In the genomic region with DNA sequence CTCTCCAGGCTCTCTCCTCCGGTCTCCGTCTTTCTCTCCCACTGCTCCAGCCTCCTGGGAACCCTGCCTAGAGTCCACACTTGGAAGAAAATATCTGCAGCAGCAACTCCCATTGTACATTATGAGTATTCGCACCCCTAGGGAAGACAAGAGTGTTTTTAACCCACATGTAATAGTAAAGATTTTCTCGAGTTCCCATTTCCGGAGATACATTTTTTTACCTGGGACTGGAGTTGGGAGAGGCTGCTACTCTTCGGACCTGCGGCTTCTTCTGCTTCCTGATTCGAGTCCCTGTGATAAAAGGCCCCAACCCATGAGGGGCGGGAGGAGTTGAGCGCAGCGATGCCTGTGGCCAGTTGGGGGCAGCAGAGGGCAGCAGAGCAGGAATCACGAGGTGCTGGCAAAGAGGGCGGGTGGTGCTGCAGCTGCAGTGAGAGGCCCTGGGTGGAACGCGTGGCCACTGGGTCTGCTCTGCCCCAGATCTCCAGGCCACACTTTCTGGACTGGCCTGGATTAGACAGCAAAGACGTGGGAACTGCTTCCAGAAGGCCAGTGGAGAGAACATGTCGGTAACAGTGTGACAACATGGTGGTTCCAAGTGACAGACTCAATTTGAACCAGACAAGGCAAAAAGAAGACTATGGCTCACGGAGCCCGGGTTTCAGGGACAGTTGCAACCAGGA, we compare ENCODE assay signal across 8 cellular contexts.
DNase-seq lines count a peak whose midpoint lies in the region; ATAC-seq and TF ChIP-seq lines count a peak whose summit lies in the region.

No MANE protein-coding gene starts in this region.

- H3K9me2 ChIP-seq in DOHH2 (replicated peaks; ENCODE audit: control insufficient read depth, low read length), result no peaks in the 10 kb centered on the region

- no peaks in the 10 kb centered on the region for H3K79me2 ChIP-seq in DOHH2 (ENCODE audit: control insufficient read depth, low read length)

- peak; percentile 63 for DNase-seq in Jurkat, Clone E6-1 (ENCODE audit: low read depth, low spot score)
- DNase-seq in NOMO-1 treated with dmso at 0.1 percent for 144 hours (lab: John Stamatoyannopoulos, UW; ENCODE audit: unreplicated experiment), result peak; percentile 68
- DNase-seq in activated T-cell treated with anti-CD3 and anti-CD28 coated beads for 4 hours, result peak; percentile 26
- DNase-seq in esophagus squamous epithelium (lab: John Stamatoyannopoulos, UW), result no peak
- DNase-seq in naive thymus-derived CD4-positive, alpha-beta T cell, result peak in 7 of 9 donors; percentile 25 to 71 (median 28)
- DNase-seq in stimulated activated naive CD8-positive, alpha-beta T cell treated with anti-CD3 and anti-CD28 coated beads, Interleukin-15, Interleukin-2, amounts not matched to agents 100 U/mL and 50 U/mL, for 24 hours, result peak; percentile 80

- H3K9me3 Mint-ChIP-seq in naive thymus-derived CD4-positive, alpha-beta T cell, result no peaks in the 10 kb centered on the region

- H3K27me3 Mint-ChIP-seq in naive thymus-derived CD4-positive, alpha-beta T cell, result peaks cover 22 to 51% (median 38%) of the 10 kb centered on the region in 5 donors

- TF ChIP-seq POLR2A in esophagus squamous epithelium (IDR thresholded peaks at IDR 0.05), result no peak

- no peaks in the 10 kb centered on the region for H3K36me3 ChIP-seq in DOHH2 (ENCODE audit: control insufficient read depth, low read length)
- no peaks in the 10 kb centered on the region for H3K36me3 ChIP-seq in esophagus squamous epithelium
- H3K36me3 ChIP-seq in naive thymus-derived CD4-positive, alpha-beta T cell (ENCODE audit: control insufficient read depth in 2 of 3, insufficient read depth in 3 of 3, low read length in 3 of 3), result no peaks in the 10 kb centered on the region

- H3K4me1 ChIP-seq in DOHH2 (ENCODE audit: control insufficient read depth, low read length) (0 out of 2 replicates have a peak, but pooled peaks cover 2% of the 10 kb centered on the region), esophagus squamous epithelium (peaks cover 0 to 4% (median 0%) of the 10 kb centered on the region in 3 donors)
- H3K4me1 ChIP-seq in naive thymus-derived CD4-positive, alpha-beta T cell (ENCODE audit: control insufficient read depth in 2 of 2, insufficient read depth in 2 of 2, low read length in 2 of 2), result no peaks in the 10 kb centered on the region

- POLR2A ChIA-PET in naive thymus-derived CD4-positive, alpha-beta T cell (lab: Charles Lee), result no interaction called here

- no peak overlapping the region for H3K27ac Mint-ChIP-seq in naive thymus-derived CD4-positive, alpha-beta T cell

- peaks cover 0 to 10% (median 7%) of the 10 kb centered on the region in 7 donors for H3K4me1 Mint-ChIP-seq in naive thymus-derived CD4-positive, alpha-beta T cell

- H3K36me3 Mint-ChIP-seq in naive thymus-derived CD4-positive, alpha-beta T cell, result no peaks in the 10 kb centered on the region

- H3K4me3 ChIP-seq in DOHH2 (ENCODE audit: low read length) (no peak overlapping the region), esophagus squamous epithelium (no peak overlapping the region)
- H3K4me3 ChIP-seq in Jurkat, Clone E6-1 (ENCODE audit: low read length), result no peak overlapping the region
- no peak overlapping the region for H3K4me3 ChIP-seq in naive thymus-derived CD4-positive, alpha-beta T cell (ENCODE audit: low read length)

- no peaks in the 10 kb centered on the region for H3F3A ChIP-seq in DOHH2 (ENCODE audit: control insufficient read depth, insufficient read depth)

- WGBS in esophagus squamous epithelium, 2 donors, result 23 to 45% methylated on average over 7 to 14 of the region's 19 CpGs

- TF ChIP-seq CTCF in DOHH2 (IDR thresholded peaks at IDR 0.05; ENCODE audit: low read depth, low read length, poor library complexity, severe bottlenecking) (peak; percentile 96), esophagus squamous epithelium (IDR thresholded peaks at IDR 0.05) (peak; percentile 56 to 87 (median 74))

- H3K27ac ChIP-seq in DOHH2 (ENCODE audit: low read depth, low read length) (no peak overlapping the region), esophagus squamous epithelium (no peak overlapping the region)
- no peak overlapping the region for H3K27ac ChIP-seq in naive thymus-derived CD4-positive, alpha-beta T cell (ENCODE audit: low read depth, low read length)

- H3K9me3 ChIP-seq in DOHH2 (ENCODE audit: control insufficient read depth, insufficient read depth, low read length) (no peaks in the 10 kb centered on the region), esophagus squamous epithelium (no peaks in the 10 kb centered on the region)
- H3K9me3 ChIP-seq in naive thymus-derived CD4-positive, alpha-beta T cell (ENCODE audit: control insufficient read depth in 2 of 3, low read length in 3 of 3), result no peaks in the 10 kb centered on the region

- no peak overlapping the region for H3K4me3 Mint-ChIP-seq in naive thymus-derived CD4-positive, alpha-beta T cell

- H3K4me2 ChIP-seq in DOHH2 (ENCODE audit: low read length), result 0 out of 2 replicates have a peak overlapping the region, but pooled peaks have one; percentile 11

- peak; percentile 83 for ATAC-seq in naive thymus-derived CD4-positive, alpha-beta T cell
- peak; percentile 58 for ATAC-seq in stimulated activated naive CD8-positive, alpha-beta T cell treated with anti-CD3 and anti-CD28 coated beads, Interleukin-15, Interleukin-2, amounts not matched to agents 100 U/mL and 50 U/mL, for 24 hours
- ATAC-seq in HG02973 (IDR thresholded peaks at IDR 0.05; ENCODE audit: unreplicated experiment), result no peak

- intact Hi-C loops in esophagus squamous epithelium (cut with DNase I), result loop anchor here (10.0 kb wide), 1 partner anchor 731 kb away; no protein-coding TSS in a partner anchor
- intact Hi-C loops in naive thymus-derived CD4-positive, alpha-beta T cell (cut with micrococcal nuclease), result loop anchor here in 1 of 2 donors (5.0 kb wide), 1 partner anchor 619 kb away; no protein-coding TSS in a partner anchor

- 0 out of 2 replicates have a peak, but pooled peaks cover 5% of the 10 kb centered on the region for H3K27me3 ChIP-seq in DOHH2 (ENCODE audit: control insufficient read depth, low read length)
- H3K27me3 ChIP-seq in esophagus squamous epithelium, result peaks cover 0 to 81% (median 0%) of the 10 kb centered on the region in 4 donors
- peaks cover 0 to 3% of the 10 kb centered on the region in 2 donors for H3K27me3 ChIP-seq in naive thymus-derived CD4-positive, alpha-beta T cell (ENCODE audit: control insufficient read depth in 2 of 2, insufficient read depth in 2 of 2, low read length in 2 of 2)

- no peaks in the 10 kb centered on the region for H4K20me1 ChIP-seq in DOHH2 (ENCODE audit: control insufficient read depth, insufficient read depth, low read depth, low read length)

- CTCF ChIA-PET in naive thymus-derived CD4-positive, alpha-beta T cell (lab: Charles Lee), result no interaction called here
